Comparison of ENCODE assay signal across 1 cellular context in genomic region chr2:46002947-46003346, GRCh38.
TF ChIP-seq lines count a peak whose summit lies in the region.

No MANE protein-coding gene starts in this region.

TF ChIP-seq in HepG2, 621 proteins besides CTCF, POLR2A, EP300 and RAD21 (continued from another document):
- TF ChIP-seq, protein P1, sequence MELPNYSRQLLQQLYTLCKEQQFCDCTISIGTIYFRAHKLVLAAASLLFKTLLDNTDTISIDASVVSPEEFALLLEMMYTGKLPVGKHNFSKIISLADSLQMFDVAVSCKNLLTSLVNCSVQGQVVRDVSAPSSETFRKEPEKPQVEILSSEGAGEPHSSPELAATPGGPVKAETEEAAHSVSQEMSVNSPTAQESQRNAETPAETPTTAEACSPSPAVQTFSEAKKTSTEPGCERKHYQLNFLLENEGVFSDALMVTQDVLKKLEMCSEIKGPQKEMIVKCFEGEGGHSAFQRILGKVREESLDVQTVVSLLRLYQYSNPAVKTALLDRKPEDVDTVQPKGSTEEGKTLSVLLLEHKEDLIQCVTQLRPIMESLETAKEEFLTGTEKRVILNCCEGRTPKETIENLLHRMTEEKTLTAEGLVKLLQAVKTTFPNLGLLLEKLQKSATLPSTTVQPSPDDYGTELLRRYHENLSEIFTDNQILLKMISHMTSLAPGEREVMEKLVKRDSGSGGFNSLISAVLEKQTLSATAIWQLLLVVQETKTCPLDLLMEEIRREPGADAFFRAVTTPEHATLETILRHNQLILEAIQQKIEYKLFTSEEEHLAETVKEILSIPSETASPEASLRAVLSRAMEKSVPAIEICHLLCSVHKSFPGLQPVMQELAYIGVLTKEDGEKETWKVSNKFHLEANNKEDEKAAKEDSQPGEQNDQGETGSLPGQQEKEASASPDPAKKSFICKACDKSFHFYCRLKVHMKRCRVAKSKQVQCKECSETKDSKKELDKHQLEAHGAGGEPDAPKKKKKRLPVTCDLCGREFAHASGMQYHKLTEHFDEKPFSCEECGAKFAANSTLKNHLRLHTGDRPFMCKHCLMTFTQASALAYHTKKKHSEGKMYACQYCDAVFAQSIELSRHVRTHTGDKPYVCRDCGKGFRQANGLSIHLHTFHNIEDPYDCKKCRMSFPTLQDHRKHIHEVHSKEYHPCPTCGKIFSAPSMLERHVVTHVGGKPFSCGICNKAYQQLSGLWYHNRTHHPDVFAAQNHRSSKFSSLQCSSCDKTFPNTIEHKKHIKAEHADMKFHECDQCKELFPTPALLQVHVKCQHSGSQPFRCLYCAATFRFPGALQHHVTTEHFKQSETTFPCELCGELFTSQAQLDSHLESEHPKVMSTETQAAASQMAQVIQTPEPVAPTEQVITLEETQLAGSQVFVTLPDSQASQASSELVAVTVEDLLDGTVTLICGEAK (IDR thresholded peaks at IDR 0.05) = no peak
- TF ChIP-seq, protein P1 (CRISPR knock-in tag; IDR thresholded peaks at IDR 0.05) = no peak
- TF ChIP-seq, protein P2, sequence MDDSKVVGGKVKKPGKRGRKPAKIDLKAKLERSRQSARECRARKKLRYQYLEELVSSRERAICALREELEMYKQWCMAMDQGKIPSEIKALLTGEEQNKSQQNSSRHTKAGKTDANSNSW (CRISPR knock-in tag; IDR thresholded peaks at IDR 0.05; ENCODE audit: borderline replicate concordance) = no peak
- TF ChIP-seq ZMYM4 (CRISPR knock-in tag; IDR thresholded peaks at IDR 0.05) (0 out of 2 replicates have a peak, but pooled peaks have one; percentile 11), HNF1A (IDR thresholded peaks at IDR 0.05; ENCODE audit: low read depth) (no peak), HNF1A (CRISPR knock-in tag; IDR thresholded peaks at IDR 0.05; ENCODE audit: borderline replicate concordance) (0 out of 2 replicates have a peak, but pooled peaks have one; percentile 4), YEATS2 (CRISPR knock-in tag; IDR thresholded peaks at IDR 0.05; ENCODE audit: borderline replicate concordance) (peak; percentile 2; the same call in 1 of the 2 replicates), GATAD1 (CRISPR knock-in tag; IDR thresholded peaks at IDR 0.05) (0 out of 2 replicates have a peak, but pooled peaks have one; percentile 1)
- TF ChIP-seq, protein P3, sequence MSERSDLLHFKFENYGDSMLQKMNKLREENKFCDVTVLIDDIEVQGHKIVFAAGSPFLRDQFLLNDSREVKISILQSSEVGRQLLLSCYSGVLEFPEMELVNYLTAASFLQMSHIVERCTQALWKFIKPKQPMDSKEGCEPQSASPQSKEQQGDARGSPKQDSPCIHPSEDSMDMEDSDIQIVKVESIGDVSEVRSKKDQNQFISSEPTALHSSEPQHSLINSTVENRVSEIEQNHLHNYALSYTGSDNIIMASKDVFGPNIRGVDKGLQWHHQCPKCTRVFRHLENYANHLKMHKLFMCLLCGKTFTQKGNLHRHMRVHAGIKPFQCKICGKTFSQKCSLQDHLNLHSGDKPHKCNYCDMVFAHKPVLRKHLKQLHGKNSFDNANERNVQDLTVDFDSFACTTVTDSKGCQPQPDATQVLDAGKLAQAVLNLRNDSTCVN (CRISPR knock-in tag; IDR thresholded peaks at IDR 0.05; ENCODE audit: borderline replicate concordance) = peak; percentile 8; the same call in 1 of the 2 replicates
